27 cellular contexts compared by ENCODE assay signal in genomic region chr1:15360681-15361080, GRCh38.
"Had no signal": no experiment of that assay in that cellular context is flagged by ENCODE, and none has a peak within 500 bp of the region (broad histone marks: within the 10 kb centered on the region; RNA-seq: fewer than 3 reads in every experiment).

No MANE protein-coding gene starts in this region.

- FAIRE-seq: pancreas, small intestine, urothelium cell line had no signal

- H3K27ac ChIP-seq: neutrophil, pancreas, prostate gland, right lobe of liver, sigmoid colon, stomach, thoracic aorta, thyroid gland, tibial nerve, upper lobe of left lung, vagina had no signal

- ATAC-seq: naive thymus-derived CD4-positive, alpha-beta T cell; natural killer cell; pancreas; right cardiac atrium; right lobe of liver; stimulated activated effector memory CD8-positive, alpha-beta T cell treated with anti-CD3 and anti-CD28 coated beads, Interleukin-12 subunit alpha, Interleukin-12 subunit beta, amount 100 ng/mL, for 72 hours; stimulated activated naive B cell treated with anti-CD40 and anti-IgM and Interleukin-4, amounts not matched to agents 10 μg/mL and 1 μg/mL and 100 μg/mL, for 72 hours had no signal

- H3K4me1 ChIP-seq: pancreas, prostate gland, sigmoid colon, stomach, thyroid gland, tibial nerve, upper lobe of left lung, vagina had no signal

- H3K9me3 ChIP-seq: neutrophil, pancreas, prostate gland, right lobe of liver, sigmoid colon, stomach, thoracic aorta, thyroid gland, tibial nerve, upper lobe of left lung, vagina had no signal

- H3K4me3 Mint-ChIP-seq: naive thymus-derived CD4-positive, alpha-beta T cell; natural killer cell; nephron; stimulated activated effector memory CD8-positive, alpha-beta T cell treated with anti-CD3 and anti-CD28 coated beads, Interleukin-12 subunit alpha, Interleukin-12 subunit beta, amount 100 ng/mL, for 72 hours; stimulated activated naive B cell treated with anti-CD40 and anti-IgM and Interleukin-4, amounts not matched to agents 10 μg/mL and 1 μg/mL and 100 μg/mL, for 72 hours; stimulated activated naive CD8-positive, alpha-beta T cell treated with anti-CD3 and anti-CD28 coated beads, Interleukin-15, Interleukin-2, amounts not matched to agents 100 ng/mL and 50 ng/mL, for 24 hours had no signal

- H3K4me1 Mint-ChIP-seq: nephron had no signal

- H3K27me3 ChIP-seq: pancreas, right lobe of liver, sigmoid colon, stomach, thyroid gland, tibial nerve, upper lobe of left lung, vagina had no signal

- H3K36me3 ChIP-seq: neutrophil, pancreas, prostate gland, right lobe of liver, sigmoid colon, stomach, thoracic aorta, thyroid gland, tibial nerve, upper lobe of left lung, vagina had no signal

- H3K27me3 Mint-ChIP-seq: stimulated activated naive CD8-positive, alpha-beta T cell treated with anti-CD3 and anti-CD28 coated beads, Interleukin-15, Interleukin-2, amounts not matched to agents 100 ng/mL and 50 ng/mL, for 24 hours had no signal

- H3K27ac Mint-ChIP-seq: nephron; stimulated activated effector memory CD8-positive, alpha-beta T cell treated with anti-CD3 and anti-CD28 coated beads, Interleukin-12 subunit alpha, Interleukin-12 subunit beta, amount 100 ng/mL, for 72 hours; stimulated activated naive B cell treated with anti-CD40 and anti-IgM and Interleukin-4, amounts not matched to agents 10 μg/mL and 1 μg/mL and 100 μg/mL, for 72 hours; stimulated activated naive CD8-positive, alpha-beta T cell treated with anti-CD3 and anti-CD28 coated beads, Interleukin-15, Interleukin-2, amounts not matched to agents 100 ng/mL and 50 ng/mL, for 24 hours had no signal

- DNase-seq: naive thymus-derived CD4-positive, alpha-beta T cell; natural killer cell; nucleus accumbens; pancreas; right cardiac atrium; right lobe of liver; sigmoid colon; small intestine; stimulated activated CD4-positive, alpha-beta T cell treated with anti-CD3 and anti-CD28 coated beads, Interleukin-15, amount 100 ng/mL, for 24 hours; stimulated activated CD4-positive, alpha-beta T cell treated with anti-CD3 and anti-CD28 coated beads, Interleukin-2, amount 100 ng/mL, for 24 hours; stimulated activated CD4-positive, alpha-beta T cell treated with anti-CD3 and anti-CD28 coated beads, Interleukin-2, amount 100 ng/mL, for 48 hours; stimulated activated CD4-positive, alpha-beta T cell treated with anti-CD3 and anti-CD28 coated beads, Interleukin-4, amount 100 ng/mL, for 24 hours; stimulated activated naive B cell treated with anti-CD40 and anti-IgM and Interleukin-4, amounts not matched to agents 10 μg/mL and 1 μg/mL and 100 μg/mL, for 72 hours; stimulated activated naive CD4-positive, alpha-beta T cell treated with Interleukin-2 at 50 U/mL for 16 hours; stomach; thyroid gland; trophoblast cell; upper lobe of left lung had no signal

- H3K9me3 Mint-ChIP-seq: naive thymus-derived CD4-positive, alpha-beta T cell; natural killer cell; nephron; stimulated activated effector memory CD8-positive, alpha-beta T cell treated with anti-CD3 and anti-CD28 coated beads, Interleukin-12 subunit alpha, Interleukin-12 subunit beta, amount 100 ng/mL, for 72 hours; stimulated activated naive B cell treated with anti-CD40 and anti-IgM and Interleukin-4, amounts not matched to agents 10 μg/mL and 1 μg/mL and 100 μg/mL, for 72 hours; stimulated activated naive CD8-positive, alpha-beta T cell treated with anti-CD3 and anti-CD28 coated beads, Interleukin-15, Interleukin-2, amounts not matched to agents 100 ng/mL and 50 ng/mL, for 24 hours had no signal

- H3K4me3 ChIP-seq: pancreas, prostate gland, right lobe of liver, sigmoid colon, stomach, thoracic aorta, thyroid gland, tibial nerve, upper lobe of left lung, vagina had no signal

- H3K36me3 Mint-ChIP-seq: naive thymus-derived CD4-positive, alpha-beta T cell; natural killer cell; stimulated activated naive B cell treated with anti-CD40 and anti-IgM and Interleukin-4, amounts not matched to agents 10 μg/mL and 1 μg/mL and 100 μg/mL, for 72 hours had no signal
